ENCODE assay signal across 1 cellular context in genomic region chr20:18571009-18571408, GRCh38.
A peak's percentile ranks its signal among the peaks of the same experiment; 100 is the strongest.
TF ChIP-seq lines count a peak whose summit lies in the region.

No MANE protein-coding gene starts in this region.

TF ChIP-seq in HepG2, 621 proteins besides CTCF, POLR2A, EP300 and RAD21:
- TF ChIP-seq SOX13 (IDR thresholded peaks at IDR 0.05) (no peak), SOX13 (CRISPR knock-in tag; conservative IDR thresholded peaks at IDR 0.05 in 1 of 2, IDR thresholded peaks at IDR 0.05 in 1 of 2) (no peak), ZNF512 (CRISPR knock-in tag; IDR thresholded peaks at IDR 0.05) (no peak), RARA (CRISPR knock-in tag; IDR thresholded peaks at IDR 0.05) (no peak), ZNF30 (CRISPR knock-in tag; IDR thresholded peaks at IDR 0.05) (no peak), RBM39 (IDR thresholded peaks at IDR 0.05; ENCODE audit: low read depth, low read length, poor library complexity, severe bottlenecking) (no peak), ZNF615 (CRISPR knock-in tag; IDR thresholded peaks at IDR 0.05; ENCODE audit: borderline replicate concordance) (0 out of 2 replicates have a peak, but pooled peaks have one; percentile 52), SPEN (CRISPR knock-in tag; IDR thresholded peaks at IDR 0.05; ENCODE audit: low read depth) (no peak), NR2F1 (CRISPR knock-in tag; IDR thresholded peaks at IDR 0.05) (no peak), NFAT5 (CRISPR knock-in tag; IDR thresholded peaks at IDR 0.05) (no peak), RBM22 (optimal IDR thresholded peaks at IDR 0.05; ENCODE audit: low read length) (peak; percentile 68)
